In the genomic region with DNA sequence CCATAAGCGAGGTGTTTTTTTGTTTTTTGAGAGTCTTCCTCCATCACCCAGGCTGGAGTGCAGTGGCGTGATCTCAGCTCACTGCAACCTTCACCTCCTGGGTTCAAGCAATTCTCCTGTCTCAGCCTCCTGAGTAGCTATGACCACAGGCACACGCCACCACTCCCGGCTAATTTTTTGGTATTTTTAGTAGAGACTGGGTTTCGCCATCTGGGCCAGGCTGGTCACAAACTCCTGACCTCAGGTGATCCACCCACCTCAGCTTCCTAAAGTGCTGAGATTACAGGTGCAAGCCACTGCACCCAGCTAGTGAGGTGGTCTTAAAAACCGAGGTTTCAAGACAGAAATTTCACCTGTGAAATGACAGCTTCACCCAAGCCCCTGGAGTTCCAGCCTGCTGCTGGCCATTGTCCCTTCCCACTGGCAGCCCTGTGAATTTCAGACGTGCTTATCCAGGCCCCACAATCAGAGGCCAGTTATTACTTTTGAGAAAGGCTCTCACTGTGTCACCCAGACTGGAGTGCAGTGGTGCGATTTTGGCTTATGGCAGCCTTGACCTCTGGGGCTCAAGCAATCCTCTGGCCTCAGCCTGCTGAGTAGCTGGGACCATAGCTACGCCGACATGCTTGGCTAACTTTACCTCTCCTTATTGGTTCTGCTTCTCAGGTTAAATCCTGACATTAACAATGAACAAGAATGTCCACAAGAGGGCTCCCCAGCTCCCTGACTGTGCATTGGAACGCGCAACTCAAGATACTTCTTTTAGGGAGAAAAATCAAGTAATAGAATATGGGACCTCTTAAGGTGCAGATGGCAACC, we compare ENCODE assay signal across 7 cellular contexts. TPM values are rescaled to one million over a fixed set of nuclear protein-coding genes. Genes with fewer than 3 reads are reported as not detected.
DNase-seq lines count a peak whose midpoint lies in the region; ATAC-seq and TF ChIP-seq lines count a peak whose summit lies in the region.

No MANE protein-coding gene starts in this region.

- H3K79me2 ChIP-seq in KMS-11 (ENCODE audit: insufficient read depth, low read depth) (no peaks in the 10 kb centered on the region), mammary epithelial cell (ENCODE audit: insufficient read depth, low read length) (peaks cover 34% of the 10 kb centered on the region)

- no peaks in the 10 kb centered on the region for H3K9me3 ChIP-seq in mammary epithelial cell (replicated peaks; ENCODE audit: insufficient read depth, low read length)
- H3K9me3 ChIP-seq in left lung, result no peaks in the 10 kb centered on the region
- H3K9me3 ChIP-seq in thyroid gland, result no peaks in the 10 kb centered on the region

- CTCF ChIA-PET in mammary epithelial cell (lab: Charles Lee; ENCODE audit: low non-redundant PET), result interaction anchor here (0.7 kb wide), 1 partner anchor 333 kb away, joined by 6 read pairs; no protein-coding TSS in a partner anchor

- DNase-seq in EH (ENCODE audit: low read depth) (peak; percentile 68), SW 1271 (lab: John Stamatoyannopoulos, UW) (peak; percentile 23 to 63), mammary epithelial cell (no peak), left lung (peak in 1 of 2 donors; percentile 20), thyroid gland (peak; percentile 82 to 86)

- no peak overlapping the region for H3K9ac ChIP-seq in KMS-11
- no peak overlapping the region for H3K9ac ChIP-seq in mammary epithelial cell (ENCODE audit: insufficient read depth, low read length)

- no peak overlapping the region for H2AFZ ChIP-seq in KMS-11 (ENCODE audit: low read depth)
- no peak overlapping the region for H2AFZ ChIP-seq in mammary epithelial cell (ENCODE audit: low read depth, low read length)

- in situ Hi-C loops in mammary epithelial cell (cut with MboI; ENCODE audit: low sequenced_read_pairs in 2 of 2), result loop anchor here in 1 of 2 donors (10.0 to 25.0 kb wide), 2 partner anchors 128 to 294 kb away; no protein-coding TSS in a partner anchor

- peak; percentile 64 for ATAC-seq in left lung
- no peak for ATAC-seq in HG02938 (IDR thresholded peaks at IDR 0.05; ENCODE audit: unreplicated experiment)

- H3K36me3 ChIP-seq in KMS-11 (ENCODE audit: insufficient read depth) (peaks cover 32% of the 10 kb centered on the region; the same call in 1 of the 2 replicates), mammary epithelial cell (ENCODE audit: insufficient read depth, low read length) (peaks cover 54% of the 10 kb centered on the region), left lung (peaks cover 0 to 85% of the 10 kb centered on the region in 2 donors), thyroid gland (peaks cover 36 to 50% of the 10 kb centered on the region in 2 donors)

- no peak overlapping the region for H3K4me2 ChIP-seq in KMS-11
- H3K4me2 ChIP-seq in mammary epithelial cell (ENCODE audit: insufficient read depth, low read depth, low read length), result no peak overlapping the region

- 63% methylated on average over 12 of the region's 12 CpGs for WGBS in mammary epithelial cell (ENCODE audit: low coverage, missing lambda C conversion rate)
- 60 to 67% methylated on average over 12 of the region's 12 CpGs for WGBS in thyroid gland, 2 donors

- no peak for TF ChIP-seq POLR2A in thyroid gland (IDR thresholded peaks at IDR 0.05)

- dilution Hi-C loops in mammary epithelial cell (cut with HindIII; ENCODE audit: low sequenced_read_pairs), result no loop called here

- H3K27me3 ChIP-seq in KMS-11 (ENCODE audit: insufficient read depth, low read depth), result no peaks in the 10 kb centered on the region
- no peaks in the 10 kb centered on the region for H3K27me3 ChIP-seq in mammary epithelial cell (ENCODE audit: insufficient read depth, low read length)
- H3K27me3 ChIP-seq in left lung, result no peaks in the 10 kb centered on the region
- H3K27me3 ChIP-seq in thyroid gland, result no peaks in the 10 kb centered on the region

- TF ChIP-seq CTCF in KMS-11 (conservative IDR thresholded peaks at IDR 0.05; ENCODE audit: low read depth, low read length) (peak; percentile 80), mammary epithelial cell (conservative IDR thresholded peaks at IDR 0.05 in 1 of 2, IDR thresholded peaks at IDR 0.05 in 1 of 2; ENCODE audit: extremely low read depth in 1 of 2, insufficient read depth in 1 of 2, low read depth in 1 of 2, low read length in 2 of 2) (peak; percentile 64 to 65), left lung (IDR thresholded peaks at IDR 0.05) (peak; percentile 42 to 64), thyroid gland (IDR thresholded peaks at IDR 0.05) (peak; percentile 55 to 87 (median 76))

- 0 out of 2 replicates have a peak, but pooled peaks cover 4% of the 10 kb centered on the region for H4K20me1 ChIP-seq in KMS-11 (ENCODE audit: insufficient read depth)
- peaks cover 17% of the 10 kb centered on the region for H4K20me1 ChIP-seq in mammary epithelial cell (ENCODE audit: insufficient read depth, low read length)

- intact Hi-C loops in mammary epithelial cell (cut with micrococcal nuclease) (loop anchor here (1.0 to 2.0 kb wide), 2 partner anchors 129 to 242 kb away; no protein-coding TSS in a partner anchor), left lung (cut with DNase I) (no loop called here), thyroid gland (cut with DNase I) (no loop called here)

- H3K4me1 ChIP-seq in KMS-11 (ENCODE audit: low read depth, poor library complexity, severe bottlenecking) (peaks cover 23% of the 10 kb centered on the region), mammary epithelial cell (ENCODE audit: insufficient read depth, low read length) (peaks cover 21% of the 10 kb centered on the region), left lung (peaks cover 3 to 45% of the 10 kb centered on the region in 2 donors), thyroid gland (peaks cover 19 to 29% of the 10 kb centered on the region in 2 donors)

- no TSS peak for BruUV-seq in mammary epithelial cell (replicated peaks; lab: Mats Ljungman, UMichigan)

- H3K4me3 ChIP-seq in KMS-11 (IDR thresholded peaks at IDR 0.05; ENCODE audit: insufficient read depth, low read depth, low read length) (no peak overlapping the region), mammary epithelial cell (replicated peaks in 1 of 3; ENCODE audit: insufficient read depth in 1 of 3, low read depth in 2 of 3, low read length in 3 of 3) (no peak overlapping the region), left lung (no peak overlapping the region), thyroid gland (replicated peaks in 1 of 3) (no peak overlapping the region)

- H3K27ac ChIP-seq in KMS-11, result peak overlapping the region; percentile 1; the same call in 1 of the 2 replicates
- H3K27ac ChIP-seq in mammary epithelial cell (ENCODE audit: insufficient read depth, low read depth, low read length), result no peak overlapping the region
- H3K27ac ChIP-seq in left lung, result peak overlapping the region in 1 of 2 donors; percentile 52
- H3K27ac ChIP-seq in thyroid gland, result peak overlapping the region; percentile 23 to 74 (median 45)

RNA-seq across cellular contexts. Expression of a gene that starts 19.4 kb away (rescaled TPM):
- 1,000 to 10,000 TPM; 1,459 to 2,190 TPM for total RNA-seq in mammary epithelial cell
- polyA plus RNA-seq in mammary epithelial cell, result 3,004 TPM
- polyA minus RNA-seq in mammary epithelial cell, result 2,906 TPM
- 1,000 to 10,000 TPM in 1 of 2 donors, 100 to 1,000 TPM in 1; 753 to 1,734 TPM for total RNA-seq in left lung
- total RNA-seq in thyroid gland, result 100 to 1,000 TPM; 355 to 741 (median 478) TPM

RNA-seq across cellular contexts. Expression of a gene that starts 41.7 kb away (rescaled TPM):
- total RNA-seq in mammary epithelial cell (10 to 100 TPM; 20.7 to 48.4 TPM), left lung (10 to 100 TPM; 73.3 to 76.8 TPM), thyroid gland (100 to 1,000 TPM; 118 to 244 (median 131) TPM)
- polyA plus RNA-seq in mammary epithelial cell, result 2.1 TPM
- 116 TPM for polyA minus RNA-seq in mammary epithelial cell
